1 cellular context compared by ENCODE assay signal in genomic region chrX:49037883-49038475, GRCh38.
TF ChIP-seq lines count a peak whose summit lies in the region.

No MANE protein-coding gene starts in this region.

TF ChIP-seq in SK-N-SH treated with all-trans-retinoic acid at 6 μM for 48 hours, 23 proteins besides CTCF, POLR2A, EP300 and RAD21 (continued from another document):
- TF ChIP-seq POU6F1 (CRISPR knock-in tag; IDR thresholded peaks at IDR 0.05; ENCODE audit: borderline replicate concordance, low read depth): no peak
- TF ChIP-seq ZNF8 (CRISPR knock-in tag; IDR thresholded peaks at IDR 0.05): no peak
- no peak for TF ChIP-seq ZNF565 (CRISPR knock-in tag; conservative IDR thresholded peaks at IDR 0.05; ENCODE audit: low read depth)
- no peak for TF ChIP-seq PATZ1 (CRISPR knock-in tag; IDR thresholded peaks at IDR 0.05; ENCODE audit: borderline replicate concordance)
- no peak for TF ChIP-seq CSDC2 (CRISPR knock-in tag; IDR thresholded peaks at IDR 0.05)
- no peak for TF ChIP-seq CSRNP3 (CRISPR knock-in tag; IDR thresholded peaks at IDR 0.05)
